Comparison of ENCODE assay signal across 1 cellular context in genomic region chr13:111387945-111388600, GRCh38.
TF ChIP-seq lines count a peak whose summit lies in the region.

No MANE protein-coding gene starts in this region.

TF ChIP-seq in HCT116, 20 proteins besides CTCF, POLR2A, EP300 and RAD21 (continued from another document):
- TF ChIP-seq REST (IDR thresholded peaks at IDR 0.05; ENCODE audit: low read depth), result no peak
- TF ChIP-seq ATF3 (IDR thresholded peaks at IDR 0.05), result no peak
- TF ChIP-seq ELF1 (IDR thresholded peaks at IDR 0.05; ENCODE audit: borderline replicate concordance, low read depth), result no peak
- TF ChIP-seq JUND (IDR thresholded peaks at IDR 0.05), result no peak
- no peak for TF ChIP-seq FOSL1 (IDR thresholded peaks at IDR 0.05; ENCODE audit: low read depth)
- no peak for TF ChIP-seq SIN3A (IDR thresholded peaks at IDR 0.05; ENCODE audit: low read depth)
- no peak for TF ChIP-seq SRF (IDR thresholded peaks at IDR 0.05; ENCODE audit: low read depth)
